1 cellular context compared by ENCODE assay signal in genomic region chr17:8153550-8153956, GRCh38.
TF ChIP-seq lines count a peak whose summit lies in the region.

No MANE protein-coding gene starts in this region.

TF ChIP-seq in HepG2, 621 proteins besides CTCF, POLR2A, EP300 and RAD21 (continued from another document and continues in another):
- TF ChIP-seq ZBTB40 (IDR thresholded peaks at IDR 0.05) (no peak), ZBTB40 (CRISPR knock-in tag; IDR thresholded peaks at IDR 0.05) (no peak), KDM1A (CRISPR knock-in tag; IDR thresholded peaks at IDR 0.05) (no peak), NR2F6 (IDR thresholded peaks at IDR 0.05) (no peak), NR2F6 (CRISPR knock-in tag; IDR thresholded peaks at IDR 0.05) (peak; percentile 24; the same call in 1 of the 2 replicates), DPF2 (CRISPR knock-in tag; IDR thresholded peaks at IDR 0.05; ENCODE audit: borderline replicate concordance, low read depth) (no peak), TRIM24 (CRISPR knock-in tag; IDR thresholded peaks at IDR 0.05) (no peak), ZNF589 (CRISPR knock-in tag; conservative IDR thresholded peaks at IDR 0.05) (no peak), TCF7 (IDR thresholded peaks at IDR 0.05; ENCODE audit: low read depth) (no peak; the same call in 1 of the 2 replicates), BCLAF1 (IDR thresholded peaks at IDR 0.05) (no peak), BCL3 (CRISPR knock-in tag; IDR thresholded peaks at IDR 0.05) (no peak), ZEB1 (IDR thresholded peaks at IDR 0.05; ENCODE audit: insufficient replicate concordance, low read depth) (no peak), ARID4A (CRISPR knock-in tag; IDR thresholded peaks at IDR 0.05; ENCODE audit: borderline replicate concordance) (peak; percentile 31; the same call in 1 of the 2 replicates), ZNF646 (CRISPR knock-in tag; IDR thresholded peaks at IDR 0.05) (no peak), ZNF251 (CRISPR knock-in tag; IDR thresholded peaks at IDR 0.05) (no peak), ZFY (CRISPR knock-in tag; IDR thresholded peaks at IDR 0.05) (no peak), CEBPZ (IDR thresholded peaks at IDR 0.05; ENCODE audit: low read length) (no peak), RXRB (CRISPR knock-in tag; IDR thresholded peaks at IDR 0.05; ENCODE audit: borderline replicate concordance) (0 out of 2 replicates have a peak, but pooled peaks have one; percentile 32)
